In the genomic region with DNA sequence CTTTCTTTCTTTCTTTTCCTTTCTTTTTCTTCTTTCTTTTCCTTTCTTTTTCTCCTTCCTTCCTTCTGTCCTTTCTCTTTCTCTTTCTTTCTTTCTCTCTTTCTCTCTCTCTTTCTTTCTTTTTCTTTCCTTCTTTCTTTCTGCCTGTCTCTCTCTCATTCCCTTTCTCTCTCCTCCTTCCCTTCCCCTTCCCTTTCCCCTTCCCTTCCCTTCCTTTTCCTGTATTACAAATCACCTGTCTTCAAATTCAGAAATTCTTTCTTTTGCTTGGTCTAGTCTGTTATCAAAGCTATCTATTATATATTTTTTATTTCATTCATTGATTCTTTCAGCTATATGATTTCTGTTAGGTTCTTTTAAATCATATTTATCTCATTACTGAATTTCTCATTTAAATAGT, we compare ENCODE assay signal across 7 cellular contexts.
"Had no signal": no experiment of that assay in that cellular context is flagged by ENCODE, and none has a peak within 500 bp of the region (broad histone marks: within the 10 kb centered on the region; RNA-seq: fewer than 3 reads in every experiment).

No MANE protein-coding gene starts in this region.

- H3K27ac Mint-ChIP-seq: IgD-negative memory B cell had no signal

- H3K4me3 Mint-ChIP-seq: IgD-negative memory B cell had no signal

- H3K27ac ChIP-seq: GM23248 had no signal

- H3K36me3 ChIP-seq: HAP-1 had no signal

- H3K4me3 ChIP-seq: GM23248, HAP-1 had no signal

- DNase-seq: GM23248, GOT3, H7, KG1 had no signal

- H3K9me3 ChIP-seq: HAP-1 had no signal

- FAIRE-seq: HTR-8/SVneo had no signal
